ENCODE assay signal across 19 cellular contexts in the genomic region with DNA sequence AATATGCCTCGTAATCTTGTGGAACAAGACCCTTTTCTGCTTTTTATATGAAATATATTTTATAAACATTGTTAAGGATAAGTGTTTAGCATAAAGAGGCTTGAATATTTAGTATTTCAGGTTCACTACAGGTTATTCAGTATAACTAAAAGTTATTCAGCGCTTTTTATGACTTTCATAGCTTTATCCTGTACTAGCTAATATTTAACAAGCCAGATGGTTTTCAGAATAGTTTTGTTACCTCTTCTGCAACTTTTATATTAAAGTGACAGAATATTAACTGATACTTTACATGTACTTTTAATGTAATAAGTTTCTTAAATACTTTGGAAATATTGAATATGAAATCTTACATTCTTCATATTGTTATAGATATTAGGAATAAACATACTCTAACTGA.
A peak's percentile ranks its signal among the peaks of the same experiment; 100 is the strongest.
DNase-seq lines count a peak whose midpoint lies in the region; ATAC-seq, FAIRE-seq and TF ChIP-seq lines count a peak whose summit lies in the region.
"Had no signal": no experiment of that assay in that cellular context is flagged by ENCODE, and none has a peak within 500 bp of the region (broad histone marks: within the 10 kb centered on the region; RNA-seq: fewer than 3 reads in every experiment).

No MANE protein-coding gene starts in this region.

- peak; percentile 14 for FAIRE-seq in colon (lab: Jason Lieb, UNC)
- FAIRE-seq in islet of Langerhans (lab: Jason Lieb, UNC): peak; percentile 30
- FAIRE-seq: GM12891, GM19239 had no signal

- H3K9ac ChIP-seq in skeletal muscle tissue (ENCODE audit: low read depth in 1 of 3, low read length in 3 of 3): peak overlapping the region; percentile 68 to 86 (median 73)

- no peak overlapping the region for H3K27ac Mint-ChIP-seq in Caco-2 (ENCODE audit: unreplicated experiment)
- H3K27ac Mint-ChIP-seq: CD14-positive monocyte, GM23338 had no signal

- H3K36me3 ChIP-seq in Caco-2 (ENCODE audit: control insufficient read depth, insufficient read depth, low read length) (no peaks in the 10 kb centered on the region), skeletal muscle tissue (ENCODE audit: control insufficient read depth in 3 of 3, insufficient read depth in 3 of 3, low read length in 3 of 3) (peaks cover 0 to 11% (median 0%) of the 10 kb centered on the region in 3 donors)

- peaks cover 16% of the 10 kb centered on the region for H3K4me1 Mint-ChIP-seq in Caco-2 (ENCODE audit: low read depth, unreplicated experiment)

- peaks cover 51% of the 10 kb centered on the region for H3K4me1 ChIP-seq in Caco-2
- peaks cover 3 to 9% (median 4%) of the 10 kb centered on the region in 3 donors for H3K4me1 ChIP-seq in skeletal muscle tissue (ENCODE audit: control insufficient read depth in 3 of 3, insufficient read depth in 3 of 3, low read length in 3 of 3)

- no peaks in the 10 kb centered on the region for H3K27me3 ChIP-seq in Caco-2 (replicated peaks; ENCODE audit: control insufficient read depth, insufficient read depth, low read length)
- no peaks in the 10 kb centered on the region for H3K27me3 ChIP-seq in skeletal muscle tissue (ENCODE audit: control insufficient read depth in 3 of 3, insufficient read depth in 3 of 3, low read length in 3 of 3)

- H3K4me3 Mint-ChIP-seq in Caco-2 (ENCODE audit: unreplicated experiment): no peak overlapping the region
- H3K4me3 Mint-ChIP-seq: CD14-positive monocyte, GM23338 had no signal

- CTCF ChIA-PET in Caco-2 (lab: Charles Lee): no interaction called here

- H3K9me3 Mint-ChIP-seq in Caco-2 (ENCODE audit: unreplicated experiment): no peaks in the 10 kb centered on the region
- H3K9me3 Mint-ChIP-seq: CD14-positive monocyte, GM23338 had no signal

- POLR2A ChIA-PET in Caco-2 (lab: Charles Lee): no interaction called here

- ATAC-seq in GM21619 (IDR thresholded peaks at IDR 0.05; ENCODE audit: unreplicated experiment): no peak
- ATAC-seq: GM23338 had no signal

- H3K4me3 ChIP-seq in Caco-2 (ENCODE audit: low read depth, low read length): peak overlapping the region; percentile 7; the same call in 1 of the 2 replicates
- H3K4me3 ChIP-seq in skeletal muscle tissue (ENCODE audit: low read length in 3 of 3): peak overlapping the region; percentile 62 to 75 (median 67)
- H3K4me3 ChIP-seq: GM23338 had no signal

- no peak for DNase-seq in Caco-2
- no peak for DNase-seq in activated CD8-positive, alpha-beta memory T cell treated with anti-CD3 and anti-CD28 coated beads for 24 hours
- DNase-seq in activated effector memory CD4-positive, alpha-beta T cell treated with Interleukin-2 at 50 U/mL for 16 hours: no peak
- DNase-seq: DMS 273 treated with DMSO at 0.1 percent for 48 hours, NCI-H1417, NCI-H187, NCI-H2107, NCI-H510A, NCI-H774, OCI-M1, Right ventricle myocardium superior had no signal

- TF ChIP-seq CTCF in Caco-2 (IDR thresholded peaks at IDR 0.05; ENCODE audit: insufficient read depth in 1 of 2, low read depth in 1 of 2, low read length in 1 of 2, severe bottlenecking in 1 of 2, unreplicated experiment in 1 of 2): no peak

- no TSS peak for BruUV-seq in Caco-2 (replicated peaks; lab: Mats Ljungman, UMichigan)

- H3K27me3 Mint-ChIP-seq in Caco-2 (ENCODE audit: insufficient read depth, unreplicated experiment): no peaks in the 10 kb centered on the region

- peaks cover 10% of the 10 kb centered on the region for H3K36me3 Mint-ChIP-seq in Caco-2 (ENCODE audit: insufficient read depth, unreplicated experiment)

- intact Hi-C loops in Caco-2 (cut with micrococcal nuclease; ENCODE audit: unreplicated experiment): loop anchor here (5.0 kb wide), 1 partner anchor 388 kb away; a partner anchor contains a TSS

- H3K9me3 ChIP-seq in Caco-2 (no peaks in the 10 kb centered on the region), skeletal muscle tissue (ENCODE audit: control insufficient read depth in 3 of 3, low read length in 3 of 3) (no peaks in the 10 kb centered on the region)

- peak overlapping the region; percentile 75 for H3K27ac ChIP-seq in skeletal muscle tissue (ENCODE audit: low read depth, low read length)
